34 cellular contexts compared by ENCODE assay signal in genomic region chr21:42701706-42702456, GRCh38.
"Had no signal": no experiment of that assay in that cellular context is flagged by ENCODE, and none has a peak within 500 bp of the region (broad histone marks: within the 10 kb centered on the region; RNA-seq: fewer than 3 reads in every experiment).

No MANE protein-coding gene starts in this region.

- FAIRE-seq: astrocyte, bronchial epithelial cell had no signal

- H3K36me3 ChIP-seq: brain microvascular endothelial cell, gastrocnemius medialis had no signal

- H3K4me3 ChIP-seq: coronary artery, dorsolateral prefrontal cortex, esophagus muscularis mucosa, gastrocnemius medialis, heart left ventricle had no signal

- H3K27me3 ChIP-seq: dorsolateral prefrontal cortex, esophagus muscularis mucosa, gastrocnemius medialis, heart left ventricle had no signal

- H3K9me3 Mint-ChIP-seq: activated B cell treated with CpG ODN at 0.5 μM for 24 hours; activated CD8-positive, alpha-beta T cell treated with anti-CD3 and anti-CD28 coated beads for 36 hours; activated T-cell treated with anti-CD3 and anti-CD28 coated beads, Interleukin-2, amount 50 U/mL, for 4 hours; activated T-helper 17 cell treated with anti-CD3 and anti-CD28 coated beads, Interleukin-2, amount 50 U/mL, for 72 hours; central memory CD8-positive, alpha-beta T cell; T-helper 2 cell treated with Interferon-gamma antibody and Interleukin-4, amounts not matched to agents 5 μg/mL and 100 μg/mL, for 36 hours had no signal

- H3K4me1 Mint-ChIP-seq: activated B cell treated with CpG ODN at 0.5 μM for 24 hours; activated T-helper 17 cell treated with anti-CD3 and anti-CD28 coated beads, Interleukin-2, amount 50 U/mL, for 72 hours; central memory CD8-positive, alpha-beta T cell; endodermal cell had no signal

- H3K4me3 Mint-ChIP-seq: activated B cell treated with CpG ODN at 0.5 μM for 24 hours; activated CD8-positive, alpha-beta T cell treated with anti-CD3 and anti-CD28 coated beads for 36 hours; activated naive CD8-positive, alpha-beta T cell; activated T-cell treated with anti-CD3 and anti-CD28 coated beads, Interleukin-2, amount 50 U/mL, for 4 hours; activated T-helper 17 cell treated with anti-CD3 and anti-CD28 coated beads, Interleukin-2, amount 50 U/mL, for 72 hours; central memory CD8-positive, alpha-beta T cell; dendritic cell treated with granulocyte-macrophage colony-stimulating factor and Interleukin-4, amounts not matched to agents 40 ng/mL and 50 ng/mL, for 4 days; endodermal cell; T-helper 17 cell; T-helper 2 cell treated with Interferon-gamma antibody and Interleukin-4, amounts not matched to agents 5 μg/mL and 100 μg/mL, for 36 hours had no signal

- H3K9me3 ChIP-seq: esophagus muscularis mucosa, gastrocnemius medialis had no signal

- DNase-seq: activated B cell treated with CpG ODN at 0.5 μM for 24 hours; activated CD4-positive, alpha-beta T cell treated with anti-CD3 and anti-CD28 coated beads for 48 hours; activated CD4-positive, alpha-beta T cell treated with anti-CD3 and anti-CD28 coated beads, Interleukin-2, amount 50 U/mL, for 1 hour; activated CD4-positive, alpha-beta T cell treated with anti-CD3 and anti-CD28 coated beads, Interleukin-2, amount 50 U/mL, for 48 hours; activated CD8-positive, alpha-beta memory T cell treated with anti-CD3 and anti-CD28 coated beads for 24 hours; activated CD8-positive, alpha-beta T cell treated with anti-CD3 and anti-CD28 coated beads for 36 hours; activated effector memory CD4-positive, alpha-beta T cell treated with Interleukin-2 at 50 U/mL for 16 hours; activated gamma-delta T cell treated with Interleukin-2 at 50 U/mL for 16 hours; activated naive CD4-positive, alpha-beta T cell treated with anti-CD3 and anti-CD28 coated beads, Interleukin-2, amount 50 U/mL, for 16 hours; activated naive CD4-positive, alpha-beta T cell treated with Interleukin-2 at 50 U/mL for 16 hours; activated T-cell treated with anti-CD3 and anti-CD28 coated beads, Interleukin-2, amount 50 U/mL, for 4 hours; amniotic stem cell; anterior cingulate cortex; brain microvascular endothelial cell; dorsolateral prefrontal cortex; effector memory CD4-positive, alpha-beta T cell; foreskin keratinocyte; gastrocnemius medialis; glutamatergic neuron; T-helper 1 cell; T-helper 17 cell; T1000 had no signal

- H3K27ac ChIP-seq: brain microvascular endothelial cell, coronary artery, dorsolateral prefrontal cortex, esophagus muscularis mucosa, foreskin keratinocyte, gastrocnemius medialis, heart left ventricle had no signal

- H3K27ac Mint-ChIP-seq: activated B cell treated with CpG ODN at 0.5 μM for 24 hours; activated CD8-positive, alpha-beta T cell treated with anti-CD3 and anti-CD28 coated beads for 36 hours; activated naive CD8-positive, alpha-beta T cell; dendritic cell treated with granulocyte-macrophage colony-stimulating factor and Interleukin-4, amounts not matched to agents 40 ng/mL and 50 ng/mL, for 4 days; T-helper 2 cell treated with Interferon-gamma antibody and Interleukin-4, amounts not matched to agents 5 μg/mL and 100 μg/mL, for 36 hours had no signal

- H3K27me3 Mint-ChIP-seq: activated B cell treated with CpG ODN at 0.5 μM for 24 hours; activated CD8-positive, alpha-beta T cell treated with anti-CD3 and anti-CD28 coated beads for 36 hours; activated naive CD8-positive, alpha-beta T cell; activated T-helper 17 cell treated with anti-CD3 and anti-CD28 coated beads, Interleukin-2, amount 50 U/mL, for 72 hours; dendritic cell treated with granulocyte-macrophage colony-stimulating factor and Interleukin-4, amounts not matched to agents 40 ng/mL and 50 ng/mL, for 4 days; T-helper 17 cell had no signal

- H3K4me1 ChIP-seq: esophagus muscularis mucosa, foreskin keratinocyte, gastrocnemius medialis, heart left ventricle had no signal

- ATAC-seq: activated CD4-positive, CD25-positive, alpha-beta regulatory T cell treated with anti-CD3 and anti-CD28 coated beads, Interleukin-2, amount 50 U/mL, for 24 hours; activated CD8-positive, alpha-beta T cell treated with anti-CD3 and anti-CD28 coated beads for 36 hours; activated T-cell treated with anti-CD3 and anti-CD28 coated beads, Interleukin-2, amount 50 U/mL, for 4 hours; activated T-helper 17 cell treated with anti-CD3 and anti-CD28 coated beads, Interleukin-2, amount 50 U/mL, for 72 hours; foreskin keratinocyte; gastrocnemius medialis; heart left ventricle; T-helper 17 cell had no signal
